ENCODE assay signal across 2 cellular contexts in genomic region chr5:151213803-151214613, GRCh38.
TF ChIP-seq lines count a peak whose summit lies in the region.

No MANE protein-coding gene starts in this region.

TF ChIP-seq in GM12878, 131 proteins besides CTCF, POLR2A, EP300 and RAD21 (continues in another document):
- TF ChIP-seq E2F8 (IDR thresholded peaks at IDR 0.05; ENCODE audit: low read depth, partially characterized antibody): peak; percentile 28
- peak; percentile 94; the same call in 1 of the 2 replicates for TF ChIP-seq POLR2AphosphoS2 (IDR thresholded peaks at IDR 0.05; ENCODE audit: low read depth, low read length)
- TF ChIP-seq FOXK2 (IDR thresholded peaks at IDR 0.05): no peak
- TF ChIP-seq E4F1 (IDR thresholded peaks at IDR 0.05; ENCODE audit: borderline replicate concordance, partially characterized antibody): no peak
- TF ChIP-seq REST (IDR thresholded peaks at IDR 0.05; ENCODE audit: low read depth, low read length): no peak
- peak; percentile 4 to 41 for TF ChIP-seq IKZF2 (IDR thresholded peaks at IDR 0.05)
- no peak for TF ChIP-seq SIX5 (IDR thresholded peaks at IDR 0.05; ENCODE audit: low read depth, low read length, severe bottlenecking)
- no peak for TF ChIP-seq CEBPB (IDR thresholded peaks at IDR 0.05; ENCODE audit: borderline replicate concordance in 1 of 2, low read depth in 2 of 2, low read length in 2 of 2)
- TF ChIP-seq POLR2AphosphoS5 (IDR thresholded peaks at IDR 0.05; ENCODE audit: low read length): peak; percentile 98
- no peak for TF ChIP-seq SMC3 (IDR thresholded peaks at IDR 0.05; ENCODE audit: borderline replicate concordance, low read length)
- TF ChIP-seq NR2F1 (conservative IDR thresholded peaks at IDR 0.05): peak; percentile 47
- TF ChIP-seq ZZZ3 (IDR thresholded peaks at IDR 0.05; ENCODE audit: control insufficient read depth, insufficient read length, low read depth): no peak
- peak; percentile 58 for TF ChIP-seq IKZF1 (conservative IDR thresholded peaks at IDR 0.05)
- no peak for TF ChIP-seq TCF12 (IDR thresholded peaks at IDR 0.05; ENCODE audit: low read depth, low read length)
- no peak for TF ChIP-seq WRNIP1 (IDR thresholded peaks at IDR 0.05; ENCODE audit: borderline replicate concordance, low read depth, low read length)

TF ChIP-seq in HepG2, 621 proteins besides CTCF, POLR2A, EP300 and RAD21:
- peak; percentile 63; the same call in 1 of the 2 replicates for TF ChIP-seq POLR2G (IDR thresholded peaks at IDR 0.05; ENCODE audit: low read depth, low read length)
- no peak for TF ChIP-seq GABPA (IDR thresholded peaks at IDR 0.05; ENCODE audit: low read depth, low read length)
- peak; percentile 64 for TF ChIP-seq GABPA (CRISPR knock-in tag; IDR thresholded peaks at IDR 0.05; ENCODE audit: low read depth)
- TF ChIP-seq GATAD2A (CRISPR knock-in tag; IDR thresholded peaks at IDR 0.05): 0 out of 2 replicates have a peak, but pooled peaks have one; percentile 25
- TF ChIP-seq ETV5 (CRISPR knock-in tag; IDR thresholded peaks at IDR 0.05; ENCODE audit: borderline replicate concordance): peak; percentile 51; the same call in 1 of the 2 replicates
- 0 out of 2 replicates have a peak, but pooled peaks have one; percentile 21 for TF ChIP-seq SP5 (CRISPR knock-in tag; IDR thresholded peaks at IDR 0.05; ENCODE audit: borderline replicate concordance, low read depth)
- 0 out of 2 replicates have a peak, but pooled peaks have one; percentile 16 for TF ChIP-seq KDM1A (CRISPR knock-in tag; IDR thresholded peaks at IDR 0.05)
- TF ChIP-seq KDM2A (CRISPR knock-in tag; IDR thresholded peaks at IDR 0.05; ENCODE audit: borderline replicate concordance, low read depth): no peak
- no peak for TF ChIP-seq ARID3A (IDR thresholded peaks at IDR 0.05; ENCODE audit: low read depth, low read length)
- TF ChIP-seq ZSCAN21 (CRISPR knock-in tag; IDR thresholded peaks at IDR 0.05; ENCODE audit: borderline replicate concordance): 0 out of 2 replicates have a peak, but pooled peaks have one; percentile 27
- TF ChIP-seq KAT8 (CRISPR knock-in tag; IDR thresholded peaks at IDR 0.05): 0 out of 2 replicates have a peak, but pooled peaks have one; percentile 31
- TF ChIP-seq GFI1 (CRISPR knock-in tag; IDR thresholded peaks at IDR 0.05; ENCODE audit: borderline replicate concordance): no peak
- peak; percentile 30; the same call in 1 of the 2 replicates for TF ChIP-seq ZNF687 (CRISPR knock-in tag; IDR thresholded peaks at IDR 0.05)
- 0 out of 2 replicates have a peak, but pooled peaks have one; percentile 16 for TF ChIP-seq TAF1 (CRISPR knock-in tag; IDR thresholded peaks at IDR 0.05)
- TF ChIP-seq NFATC3 (CRISPR knock-in tag; IDR thresholded peaks at IDR 0.05): no peak
- TF ChIP-seq ZBTB20 (CRISPR knock-in tag; IDR thresholded peaks at IDR 0.05; ENCODE audit: borderline replicate concordance, low read depth): no peak
- TF ChIP-seq NONO (IDR thresholded peaks at IDR 0.05): no peak
- no peak for TF ChIP-seq NONO (CRISPR knock-in tag; conservative IDR thresholded peaks at IDR 0.05)
- TF ChIP-seq MAZ (IDR thresholded peaks at IDR 0.05; ENCODE audit: borderline replicate concordance, low read depth, low read length): peak; percentile 32; the same call in 1 of the 2 replicates
- TF ChIP-seq MAZ (CRISPR knock-in tag; IDR thresholded peaks at IDR 0.05; ENCODE audit: low read depth): no peak
- no peak for TF ChIP-seq SIX4 (CRISPR knock-in tag; IDR thresholded peaks at IDR 0.05)
- no peak for TF ChIP-seq POLR2AphosphoS2 (IDR thresholded peaks at IDR 0.05; ENCODE audit: low read depth, low read length)
- peak; percentile 41; the same call in 1 of the 2 replicates for TF ChIP-seq NFYB (CRISPR knock-in tag; IDR thresholded peaks at IDR 0.05)
- no peak for TF ChIP-seq ZNF251 (CRISPR knock-in tag; IDR thresholded peaks at IDR 0.05)
- peak; percentile 39; the same call in 1 of the 2 replicates for TF ChIP-seq SAP130 (CRISPR knock-in tag; IDR thresholded peaks at IDR 0.05; ENCODE audit: low read depth)
- TF ChIP-seq MEIS1 (CRISPR knock-in tag; IDR thresholded peaks at IDR 0.05; ENCODE audit: borderline replicate concordance): no peak
- peak; percentile 50 for TF ChIP-seq GABPB1 (CRISPR knock-in tag; IDR thresholded peaks at IDR 0.05)
- TF ChIP-seq SMAD1 (CRISPR knock-in tag; IDR thresholded peaks at IDR 0.05; ENCODE audit: borderline replicate concordance, low read depth): no peak
- TF ChIP-seq GPN1 (CRISPR knock-in tag; IDR thresholded peaks at IDR 0.05; ENCODE audit: borderline replicate concordance): no peak
- no peak for TF ChIP-seq ZNF124 (CRISPR knock-in tag; IDR thresholded peaks at IDR 0.05)
- 0 out of 2 replicates have a peak, but pooled peaks have one; percentile 27 for TF ChIP-seq PAXIP1 (CRISPR knock-in tag; conservative IDR thresholded peaks at IDR 0.05)
- peak; percentile 44; the same call in 1 of the 2 replicates for TF ChIP-seq NFYC (CRISPR knock-in tag; IDR thresholded peaks at IDR 0.05)
- no peak for TF ChIP-seq ZNF768 (CRISPR knock-in tag; IDR thresholded peaks at IDR 0.05)
- TF ChIP-seq ZNF547 (CRISPR knock-in tag; IDR thresholded peaks at IDR 0.05): no peak
TF ChIP-seq in HepG2: peak in this region for 16.
